15 cellular contexts compared by ENCODE assay signal in genomic region chr6:72524011-72524645, GRCh38.
A peak's percentile ranks its signal among the peaks of the same experiment; 100 is the strongest.
DNase-seq lines count a peak whose midpoint lies in the region; ATAC-seq and TF ChIP-seq lines count a peak whose summit lies in the region.
"Had no signal": no experiment of that assay in that cellular context is flagged by ENCODE, and none has a peak within 500 bp of the region (broad histone marks: within the 10 kb centered on the region; RNA-seq: fewer than 3 reads in every experiment).

No MANE protein-coding gene starts in this region.

- H3K4me2 ChIP-seq in SK-N-SH (no peak overlapping the region), MM.1S (ENCODE audit: low read depth, low read length) (no peak overlapping the region)

- H3K27me3 ChIP-seq in SK-N-SH (ENCODE audit: insufficient read depth) (no peaks in the 10 kb centered on the region), MM.1S (replicated peaks; ENCODE audit: insufficient read depth, low read length) (no peaks in the 10 kb centered on the region)
- H3K27me3 ChIP-seq: body of pancreas had no signal

- TF ChIP-seq RAD21 in SK-N-SH (IDR thresholded peaks at IDR 0.05; ENCODE audit: low read length), result no peak

- CTCF ChIA-PET in SK-N-SH (lab: Yijun Ruan, JAX), result no interaction called here

- TF ChIP-seq EP300 in SK-N-SH (IDR thresholded peaks at IDR 0.05; ENCODE audit: borderline replicate concordance in 1 of 2, low read depth in 1 of 2, low read length in 1 of 2), result no peak

- H4K20me1 ChIP-seq in SK-N-SH (ENCODE audit: insufficient read depth) (no peaks in the 10 kb centered on the region), MM.1S (ENCODE audit: insufficient read depth, low read length) (no peaks in the 10 kb centered on the region)

- DNase-seq in NCI-H510A treated with DMSO at 0.1 percent for 48 hours (lab: John Stamatoyannopoulos, UW), result peak; percentile 56
- DNase-seq in NCI-H510A (lab: John Stamatoyannopoulos, UW), result no peak
- peak; percentile 98 for DNase-seq in NCI-H524 treated with DMSO at 0.1 percent for 48 hours (lab: John Stamatoyannopoulos, UW)
- DNase-seq in putamen (ENCODE audit: low spot score), result peak; percentile 37
- DNase-seq in SK-N-SH, result no peak
- DNase-seq in NCI-H1092 treated with DMSO at 0.1 percent for 48 hours (lab: John Stamatoyannopoulos, UW), result no peak
- no peak for DNase-seq in MM.1S
- DNase-seq: ACHN, body of pancreas, midbrain, NCI-H1092 had no signal

- no peaks in the 10 kb centered on the region for H3K36me3 ChIP-seq in SK-N-SH (replicated peaks in 1 of 2; ENCODE audit: control insufficient read depth in 1 of 2, insufficient read depth in 2 of 2, low read length in 1 of 2)
- H3K36me3 ChIP-seq in MM.1S (replicated peaks; ENCODE audit: insufficient read depth, low read length), result no peaks in the 10 kb centered on the region
- H3K36me3 ChIP-seq: HAP-1, prostate gland had no signal

- POLR2A ChIA-PET in SK-N-SH (lab: Yijun Ruan, JAX), result no interaction called here

- H2AFZ ChIP-seq in SK-N-SH (ENCODE audit: low read depth) (no peak overlapping the region), MM.1S (ENCODE audit: low read length) (no peak overlapping the region)

- H3F3A ChIP-seq in SK-N-SH (replicated peaks; ENCODE audit: insufficient read depth), result no peaks in the 10 kb centered on the region
- H3F3A ChIP-seq in MM.1S (ENCODE audit: insufficient read depth, low read length), result no peaks in the 10 kb centered on the region

- 79% methylated on average over 6 of the region's 6 CpGs for WGBS in SK-N-SH (ENCODE audit: low lambda C conversion rate)

- H3K4me1 ChIP-seq in SK-N-SH (ENCODE audit: control insufficient read depth in 1 of 2, insufficient read depth in 2 of 2, low read depth in 1 of 2, low read length in 1 of 2), result peaks cover 0 to 4% of the 10 kb centered on the region in 2 experiments; a peak in 1 of 4 replicates
- H3K4me1 ChIP-seq in MM.1S (ENCODE audit: low read length), result no peaks in the 10 kb centered on the region
- H3K4me1 ChIP-seq: body of pancreas, HAP-1, prostate gland had no signal

- H3K79me2 ChIP-seq in SK-N-SH (ENCODE audit: insufficient read depth) (no peaks in the 10 kb centered on the region), MM.1S (ENCODE audit: low read length) (no peaks in the 10 kb centered on the region)

- ATAC-seq in HG03196 (IDR thresholded peaks at IDR 0.05; ENCODE audit: unreplicated experiment), result peak; percentile 62
- ATAC-seq: body of pancreas had no signal

- no peak overlapping the region for H3K4me3 ChIP-seq in SK-N-SH (ENCODE audit: low read depth in 2 of 2, low read length in 1 of 2)
- H3K4me3 ChIP-seq in MM.1S (ENCODE audit: low read length), result no peak overlapping the region
- H3K4me3 ChIP-seq: body of pancreas, HAP-1, prostate gland had no signal

- H3K27ac ChIP-seq in SK-N-SH (ENCODE audit: low read depth in 2 of 2, low read length in 1 of 2) (no peak overlapping the region), MM.1S (ENCODE audit: low read length) (no peak overlapping the region)
- H3K27ac ChIP-seq: body of pancreas, HL-60, prostate gland had no signal

- H3K9ac ChIP-seq in SK-N-SH (no peak overlapping the region), MM.1S (ENCODE audit: low read length) (no peak overlapping the region)

- no peaks in the 10 kb centered on the region for H3K9me3 ChIP-seq in SK-N-SH
- H3K9me3 ChIP-seq in MM.1S (replicated peaks; ENCODE audit: insufficient read depth, low read length), result no peaks in the 10 kb centered on the region
- H3K9me3 ChIP-seq: body of pancreas, HAP-1, prostate gland had no signal

- TF ChIP-seq CTCF in SK-N-SH (IDR thresholded peaks at IDR 0.05) (no peak), MM.1S (IDR thresholded peaks at IDR 0.05; ENCODE audit: low read length) (no peak)

- no peaks in the 10 kb centered on the region for H3K9me2 ChIP-seq in SK-N-SH
- no peaks in the 10 kb centered on the region for H3K9me2 ChIP-seq in MM.1S (replicated peaks; ENCODE audit: insufficient read depth, low read length)

TF ChIP-seq in SK-N-SH, 30 proteins besides CTCF, POLR2A, EP300 and RAD21:
- TF ChIP-seq FOXM1 (IDR thresholded peaks at IDR 0.05; ENCODE audit: low read depth) (no peak), NRF1 (IDR thresholded peaks at IDR 0.05; ENCODE audit: low read depth, low read length) (no peak), NFIC (IDR thresholded peaks at IDR 0.05; ENCODE audit: borderline replicate concordance) (no peak), ZBTB33 (IDR thresholded peaks at IDR 0.05; ENCODE audit: borderline replicate concordance, low read depth) (no peak), FOXJ3 (CRISPR knock-in tag; IDR thresholded peaks at IDR 0.05) (no peak), TCF12 (IDR thresholded peaks at IDR 0.05) (no peak), GABPA (IDR thresholded peaks at IDR 0.05; ENCODE audit: low read depth) (no peak), USF2 (IDR thresholded peaks at IDR 0.05; ENCODE audit: borderline replicate concordance, low read depth, low read length) (no peak), RCOR1 (IDR thresholded peaks at IDR 0.05; ENCODE audit: low read length) (no peak), MAX (IDR thresholded peaks at IDR 0.05; ENCODE audit: low read depth) (no peak), YY1 (IDR thresholded peaks at IDR 0.05; ENCODE audit: low read depth) (no peak), RXRA (IDR thresholded peaks at IDR 0.05; ENCODE audit: borderline replicate concordance, low read depth) (no peak), ELF1 (IDR thresholded peaks at IDR 0.05) (no peak), TEAD4 (IDR thresholded peaks at IDR 0.05; ENCODE audit: borderline replicate concordance, insufficient read depth) (no peak)

Comparison
In these comparisons a context has a peak if more than half of its experiments do, and no peak if none do; other contexts are left out.
1. DNase-seq: peak in NCI-H510A treated with DMSO at 0.1 percent for 48 hours (single experiment), NCI-H524 treated with DMSO at 0.1 percent for 48 hours (single experiment) and putamen (single experiment); none in NCI-H510A (single experiment), SK-N-SH (single experiment), NCI-H1092 treated with DMSO at 0.1 percent for 48 hours (single experiment) and MM.1S (single experiment).